8 cellular contexts compared by ENCODE assay signal in the genomic region with DNA sequence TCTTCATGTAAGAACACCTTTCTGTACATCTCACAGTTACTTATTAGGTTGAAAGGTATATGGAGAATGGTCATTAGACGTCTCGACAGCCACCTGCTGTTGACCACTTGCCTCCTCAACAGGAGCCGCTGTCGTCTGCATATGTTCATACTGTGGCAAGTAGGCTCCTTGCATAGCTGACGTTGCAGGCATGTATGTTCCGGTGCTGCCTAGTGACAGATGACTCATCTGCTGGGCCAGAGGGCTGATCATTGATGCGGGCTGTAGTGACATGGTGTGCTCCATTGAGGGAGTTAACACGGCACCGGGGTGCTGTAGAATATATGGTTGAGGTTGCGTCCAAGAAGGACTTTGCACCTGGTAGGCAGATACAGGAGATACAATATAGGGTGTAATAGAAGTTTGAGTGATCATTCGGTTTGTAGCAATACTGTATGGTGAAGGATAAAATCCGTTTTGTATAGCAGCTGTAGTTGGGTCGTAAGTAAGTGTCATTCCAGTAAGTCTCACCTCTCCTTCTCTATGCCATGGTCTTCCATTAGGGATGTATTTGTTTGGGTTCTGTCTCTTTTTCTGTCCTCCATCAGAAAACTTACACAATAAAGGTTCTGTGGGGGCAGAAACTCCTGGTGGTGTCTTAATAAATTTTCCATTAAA. TPM values are rescaled to one million over a fixed set of nuclear protein-coding genes. Genes with fewer than 3 reads are reported as not detected.
DNase-seq lines count a peak whose midpoint lies in the region; ATAC-seq and TF ChIP-seq lines count a peak whose summit lies in the region.
"Not testable (repeated sequence)": the region's sequence is repeated elsewhere in the genome, so short reads cannot be mapped to it uniquely, and the experiment has no call there.

No MANE protein-coding gene starts in this region.

- TF ChIP-seq CTCF in heart right ventricle (IDR thresholded peaks at IDR 0.05), result peak in 1 of 9 donors; percentile 14

- DNase-seq in Caki2 (ENCODE audit: low read depth) (peak; percentile 54), MV-4-11 (lab: John Stamatoyannopoulos, UW) (peak; percentile 94), heart right ventricle (peak in 1 of 2 donors; percentile 31), sciatic nerve (ENCODE audit: low spot score) (peak; percentile 65)
- peak; percentile 23 for DNase-seq in activated naive CD4-positive, alpha-beta T cell treated with anti-CD3 and anti-CD28 coated beads, Interleukin-2, amount 50 U/mL, for 16 hours

- intact Hi-C loops in heart right ventricle (cut with DNase I), result loop anchor here in 5 of 10 donors (2.0 to 10.0 kb wide), 5 partner anchors 49 to 89 kb away; partner anchors contain the start of genes TMBIM4 (in 2 of the 5) and IRAK3 (in 1 of the 5)
- intact Hi-C loops in sciatic nerve (cut with DNase I), result not testable (repeated sequence)

- peaks cover 0 to 51% (median 7%) of the 10 kb centered on the region in 9 donors for H3K4me1 ChIP-seq in heart right ventricle

- H3K27ac ChIP-seq in heart right ventricle, result peak overlapping the region in 4 of 10 donors; percentile 30 to 87 (median 52)

- not testable (repeated sequence) for H3K4me3 ChIP-seq in heart right ventricle

- not testable (repeated sequence) for H3K9me3 ChIP-seq in heart right ventricle

- ATAC-seq in GM19351 (IDR thresholded peaks at IDR 0.05; ENCODE audit: unreplicated experiment) (peak; percentile 90), HG02973 (IDR thresholded peaks at IDR 0.05; ENCODE audit: unreplicated experiment) (peak; percentile 85), SK-N-SH treated with all-trans-retinoic acid at 6 μM for 48 hours (peak; percentile 94), heart right ventricle (peak in 7 of 8 donors; percentile 37 to 74 (median 68)), sciatic nerve (peak; percentile 70)

- 61 to 62% methylated on average over 13 of the region's 13 CpGs for WGBS in heart right ventricle, 2 donors

- H3K36me3 ChIP-seq in heart right ventricle, result peaks cover 0 to 32% (median 0%) of the 10 kb centered on the region in 9 donors

- in situ Hi-C loops in Caki2 (cut with HindIII; ENCODE audit: low pct_unique_long_range_greater_than_20kb, low sequenced_read_pairs), result not testable (repeated sequence)

- H3K27me3 ChIP-seq in heart right ventricle, result not testable (repeated sequence)

RNA-seq across cellular contexts. Expression of gene IRAK3, which starts 45.2 kb away (rescaled TPM):
- 0.47 TPM in 1 of 2 replicates, not detected in the other for total RNA-seq in Caki2 (2014; rRNA removed; shearing (Covaris generic); ENCODE audit: low replicate concordance)
- total RNA-seq in heart right ventricle (1 to 10 TPM; 2.8 to 9.3 (median 4.3) TPM), sciatic nerve (19.3 TPM)
- 1 to 10 TPM; 2.9 to 5.4 TPM for polyA plus RNA-seq in heart right ventricle
